In genomic region chr16:57592591-57593003, GRCh38 we compare ENCODE assay signal across 7 cellular contexts.
DNase-seq lines count a peak whose midpoint lies in the region; ATAC-seq lines count a peak whose summit lies in the region.

No MANE protein-coding gene starts in this region.

- peaks cover 16% of the 10 kb centered on the region for H3K36me3 Mint-ChIP-seq in stimulated activated naive CD8-positive, alpha-beta T cell treated with anti-CD3 and anti-CD28 coated beads, Interleukin-15, Interleukin-2, amounts not matched to agents 100 ng/mL and 50 ng/mL, for 24 hours (ENCODE audit: low read depth)

- peak; percentile 49 for ATAC-seq in HG03196 (IDR thresholded peaks at IDR 0.05; ENCODE audit: unreplicated experiment)

- peak overlapping the region; percentile 94 for H3K27ac Mint-ChIP-seq in stimulated activated naive CD8-positive, alpha-beta T cell treated with anti-CD3 and anti-CD28 coated beads, Interleukin-15, Interleukin-2, amounts not matched to agents 100 ng/mL and 50 ng/mL, for 24 hours

- DNase-seq in activated CD4-positive, alpha-beta T cell treated with anti-CD3 and anti-CD28 coated beads, Interleukin-2, amount 50 U/mL, for 1 hour: peak; percentile 45
- peak; percentile 3 for DNase-seq in iPS-NIHi11 (ENCODE audit: low spot score)
- no peak for DNase-seq in pons (ENCODE audit: low spot score)
- DNase-seq in NCI-H1436 treated with DMSO at 0.1 percent for 48 hours (lab: John Stamatoyannopoulos, UW): no peak
- DNase-seq in medulla oblongata (ENCODE audit: extremely low spot score): no peak

- H3K9me3 Mint-ChIP-seq in stimulated activated naive CD8-positive, alpha-beta T cell treated with anti-CD3 and anti-CD28 coated beads, Interleukin-15, Interleukin-2, amounts not matched to agents 100 ng/mL and 50 ng/mL, for 24 hours: peaks cover 15% of the 10 kb centered on the region

- peaks cover 58% of the 10 kb centered on the region for H3K4me1 Mint-ChIP-seq in stimulated activated naive CD8-positive, alpha-beta T cell treated with anti-CD3 and anti-CD28 coated beads, Interleukin-15, Interleukin-2, amounts not matched to agents 100 ng/mL and 50 ng/mL, for 24 hours (ENCODE audit: low read depth)

- H3K27me3 Mint-ChIP-seq in stimulated activated naive CD8-positive, alpha-beta T cell treated with anti-CD3 and anti-CD28 coated beads, Interleukin-15, Interleukin-2, amounts not matched to agents 100 ng/mL and 50 ng/mL, for 24 hours: no peaks in the 10 kb centered on the region

- peak overlapping the region; percentile 73 for H3K4me3 Mint-ChIP-seq in stimulated activated naive CD8-positive, alpha-beta T cell treated with anti-CD3 and anti-CD28 coated beads, Interleukin-15, Interleukin-2, amounts not matched to agents 100 ng/mL and 50 ng/mL, for 24 hours

Comparison
In these comparisons a context has a peak if more than half of its experiments do, and no peak if none do; other contexts are left out.
1. DNase-seq: peak in activated CD4-positive, alpha-beta T cell treated with anti-CD3 and anti-CD28 coated beads, Interleukin-2, amount 50 U/mL, for 1 hour (single experiment) and iPS-NIHi11 (single experiment); none in pons (single experiment), NCI-H1436 treated with DMSO at 0.1 percent for 48 hours (single experiment) and medulla oblongata (single experiment).